1 cellular context compared by ENCODE assay signal in the genomic region with DNA sequence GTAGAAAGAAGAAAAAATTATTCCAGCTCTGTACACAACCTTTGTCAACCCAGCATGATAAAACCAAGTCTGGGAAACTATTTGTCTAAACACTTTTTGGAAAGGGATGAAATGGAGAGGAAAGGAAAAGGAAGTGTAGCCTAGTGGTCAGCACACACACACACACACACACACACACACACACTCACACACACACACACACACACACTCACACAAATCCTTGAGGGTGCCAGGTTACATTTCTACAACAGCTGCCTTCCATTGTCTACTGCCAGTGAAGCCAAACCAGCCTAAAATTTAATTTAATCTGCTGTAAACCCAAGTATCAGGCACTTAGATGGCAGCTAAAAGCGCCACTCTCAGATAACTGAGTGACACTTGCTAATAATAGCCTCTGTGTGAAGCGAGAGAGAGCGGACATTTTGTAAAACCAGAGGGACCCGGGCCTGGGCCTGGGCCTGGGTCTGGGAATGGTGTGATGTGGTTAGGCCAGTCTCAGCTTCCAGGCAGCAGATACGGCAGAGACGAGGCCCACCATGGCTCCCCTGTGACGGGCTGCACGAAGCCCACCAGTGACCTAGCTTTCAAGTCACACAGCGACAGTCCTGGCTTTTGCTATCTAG.
TF ChIP-seq lines count a peak whose summit lies in the region.

No MANE protein-coding gene starts in this region.

TF ChIP-seq in WTC11, 78 proteins besides CTCF, POLR2A, EP300 and RAD21 (continued from another document):
- no peak for TF ChIP-seq ETV6 (CRISPR knock-in tag; IDR thresholded peaks at IDR 0.05)
- no peak for TF ChIP-seq NR3C1 (CRISPR knock-in tag; conservative IDR thresholded peaks at IDR 0.05; ENCODE audit: low read depth)
- TF ChIP-seq TP53 (CRISPR knock-in tag; IDR thresholded peaks at IDR 0.05) = no peak
- TF ChIP-seq, protein P1, sequence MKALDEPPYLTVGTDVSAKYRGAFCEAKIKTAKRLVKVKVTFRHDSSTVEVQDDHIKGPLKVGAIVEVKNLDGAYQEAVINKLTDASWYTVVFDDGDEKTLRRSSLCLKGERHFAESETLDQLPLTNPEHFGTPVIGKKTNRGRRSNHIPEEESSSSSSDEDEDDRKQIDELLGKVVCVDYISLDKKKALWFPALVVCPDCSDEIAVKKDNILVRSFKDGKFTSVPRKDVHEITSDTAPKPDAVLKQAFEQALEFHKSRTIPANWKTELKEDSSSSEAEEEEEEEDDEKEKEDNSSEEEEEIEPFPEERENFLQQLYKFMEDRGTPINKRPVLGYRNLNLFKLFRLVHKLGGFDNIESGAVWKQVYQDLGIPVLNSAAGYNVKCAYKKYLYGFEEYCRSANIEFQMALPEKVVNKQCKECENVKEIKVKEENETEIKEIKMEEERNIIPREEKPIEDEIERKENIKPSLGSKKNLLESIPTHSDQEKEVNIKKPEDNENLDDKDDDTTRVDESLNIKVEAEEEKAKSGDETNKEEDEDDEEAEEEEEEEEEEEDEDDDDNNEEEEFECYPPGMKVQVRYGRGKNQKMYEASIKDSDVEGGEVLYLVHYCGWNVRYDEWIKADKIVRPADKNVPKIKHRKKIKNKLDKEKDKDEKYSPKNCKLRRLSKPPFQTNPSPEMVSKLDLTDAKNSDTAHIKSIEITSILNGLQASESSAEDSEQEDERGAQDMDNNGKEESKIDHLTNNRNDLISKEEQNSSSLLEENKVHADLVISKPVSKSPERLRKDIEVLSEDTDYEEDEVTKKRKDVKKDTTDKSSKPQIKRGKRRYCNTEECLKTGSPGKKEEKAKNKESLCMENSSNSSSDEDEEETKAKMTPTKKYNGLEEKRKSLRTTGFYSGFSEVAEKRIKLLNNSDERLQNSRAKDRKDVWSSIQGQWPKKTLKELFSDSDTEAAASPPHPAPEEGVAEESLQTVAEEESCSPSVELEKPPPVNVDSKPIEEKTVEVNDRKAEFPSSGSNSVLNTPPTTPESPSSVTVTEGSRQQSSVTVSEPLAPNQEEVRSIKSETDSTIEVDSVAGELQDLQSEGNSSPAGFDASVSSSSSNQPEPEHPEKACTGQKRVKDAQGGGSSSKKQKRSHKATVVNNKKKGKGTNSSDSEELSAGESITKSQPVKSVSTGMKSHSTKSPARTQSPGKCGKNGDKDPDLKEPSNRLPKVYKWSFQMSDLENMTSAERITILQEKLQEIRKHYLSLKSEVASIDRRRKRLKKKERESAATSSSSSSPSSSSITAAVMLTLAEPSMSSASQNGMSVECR (CRISPR knock-in tag; IDR thresholded peaks at IDR 0.05; ENCODE audit: borderline replicate concordance) = no peak
- TF ChIP-seq, protein P2, sequence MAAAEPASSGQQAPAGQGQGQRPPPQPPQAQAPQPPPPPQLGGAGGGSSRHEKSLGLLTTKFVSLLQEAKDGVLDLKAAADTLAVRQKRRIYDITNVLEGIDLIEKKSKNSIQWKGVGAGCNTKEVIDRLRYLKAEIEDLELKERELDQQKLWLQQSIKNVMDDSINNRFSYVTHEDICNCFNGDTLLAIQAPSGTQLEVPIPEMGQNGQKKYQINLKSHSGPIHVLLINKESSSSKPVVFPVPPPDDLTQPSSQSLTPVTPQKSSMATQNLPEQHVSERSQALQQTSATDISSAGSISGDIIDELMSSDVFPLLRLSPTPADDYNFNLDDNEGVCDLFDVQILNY (CRISPR knock-in tag; IDR thresholded peaks at IDR 0.05) = no peak
- TF ChIP-seq, protein P3, sequence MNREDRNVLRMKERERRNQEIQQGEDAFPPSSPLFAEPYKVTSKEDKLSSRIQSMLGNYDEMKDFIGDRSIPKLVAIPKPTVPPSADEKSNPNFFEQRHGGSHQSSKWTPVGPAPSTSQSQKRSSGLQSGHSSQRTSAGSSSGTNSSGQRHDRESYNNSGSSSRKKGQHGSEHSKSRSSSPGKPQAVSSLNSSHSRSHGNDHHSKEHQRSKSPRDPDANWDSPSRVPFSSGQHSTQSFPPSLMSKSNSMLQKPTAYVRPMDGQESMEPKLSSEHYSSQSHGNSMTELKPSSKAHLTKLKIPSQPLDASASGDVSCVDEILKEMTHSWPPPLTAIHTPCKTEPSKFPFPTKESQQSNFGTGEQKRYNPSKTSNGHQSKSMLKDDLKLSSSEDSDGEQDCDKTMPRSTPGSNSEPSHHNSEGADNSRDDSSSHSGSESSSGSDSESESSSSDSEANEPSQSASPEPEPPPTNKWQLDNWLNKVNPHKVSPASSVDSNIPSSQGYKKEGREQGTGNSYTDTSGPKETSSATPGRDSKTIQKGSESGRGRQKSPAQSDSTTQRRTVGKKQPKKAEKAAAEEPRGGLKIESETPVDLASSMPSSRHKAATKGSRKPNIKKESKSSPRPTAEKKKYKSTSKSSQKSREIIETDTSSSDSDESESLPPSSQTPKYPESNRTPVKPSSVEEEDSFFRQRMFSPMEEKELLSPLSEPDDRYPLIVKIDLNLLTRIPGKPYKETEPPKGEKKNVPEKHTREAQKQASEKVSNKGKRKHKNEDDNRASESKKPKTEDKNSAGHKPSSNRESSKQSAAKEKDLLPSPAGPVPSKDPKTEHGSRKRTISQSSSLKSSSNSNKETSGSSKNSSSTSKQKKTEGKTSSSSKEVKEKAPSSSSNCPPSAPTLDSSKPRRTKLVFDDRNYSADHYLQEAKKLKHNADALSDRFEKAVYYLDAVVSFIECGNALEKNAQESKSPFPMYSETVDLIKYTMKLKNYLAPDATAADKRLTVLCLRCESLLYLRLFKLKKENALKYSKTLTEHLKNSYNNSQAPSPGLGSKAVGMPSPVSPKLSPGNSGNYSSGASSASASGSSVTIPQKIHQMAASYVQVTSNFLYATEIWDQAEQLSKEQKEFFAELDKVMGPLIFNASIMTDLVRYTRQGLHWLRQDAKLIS (CRISPR knock-in tag; IDR thresholded peaks at IDR 0.05; ENCODE audit: borderline replicate concordance) = no peak
TF ChIP-seq in WTC11: peak in this region for 0.
